ENCODE assay signal across 15 cellular contexts in genomic region chr9:130451004-130451390, GRCh38. TPM values are rescaled to one million over a fixed set of nuclear protein-coding genes. Genes with fewer than 3 reads are reported as not detected.
DNase-seq lines count a peak whose midpoint lies in the region; ATAC-seq and TF ChIP-seq lines count a peak whose summit lies in the region.
"Had no signal": no experiment of that assay in that cellular context is flagged by ENCODE, and none has a peak within 500 bp of the region (broad histone marks: within the 10 kb centered on the region; RNA-seq: fewer than 3 reads in every experiment).

No MANE protein-coding gene starts in this region.

- POLR2A ChIA-PET in HCT116 (lab: Charles Lee), result no interaction called here
- POLR2A ChIA-PET in HEK293T (lab: Yijun Ruan, JAX), result no interaction called here

- no peaks in the 10 kb centered on the region for H3K27me3 Mint-ChIP-seq in chondrocyte (ENCODE audit: low read depth)
- peaks cover 3% of the 10 kb centered on the region for H3K27me3 Mint-ChIP-seq in activated T-helper 1 cell treated with anti-CD3 and anti-CD28 coated beads, Interleukin-12 subunit alpha, Interleukin-12 subunit beta, Interleukin-2, Interleukin-4 antibody, amounts not matched to agents 30 ng/mL and 10 ng/mL and 1 ng/mL, durations not matched to agents 14 hours and 24 hours and 36 hours (ENCODE audit: insufficient read depth)

- RAD21 ChIA-PET in HCT116 (lab: Charles Lee; ENCODE audit: low non-redundant PET in 1 of 2, low total read pairs in 2 of 2, uncharacterized antibody in 2 of 2, unreplicated experiment in 2 of 2), result no interaction called here

- CTCF ChIA-PET in HCT116 (lab: Charles Lee) (no interaction called here), HEK293T (lab: Yijun Ruan, JAX) (no interaction called here)

- H3K9me2 ChIP-seq in HCT116 (ENCODE audit: insufficient read depth), result no peaks in the 10 kb centered on the region

- H3K36me3 ChIP-seq in HCT116 (ENCODE audit: control insufficient read depth in 1 of 2, insufficient read depth in 2 of 2, low read length in 2 of 2), result no peaks in the 10 kb centered on the region
- H3K36me3 ChIP-seq in mucosa of rectum (ENCODE audit: control insufficient read depth in 2 of 2, insufficient read depth in 2 of 2, low read length in 2 of 2), result peaks cover 0 to 13% of the 10 kb centered on the region in 2 donors
- H3K36me3 ChIP-seq in suprapubic skin, result no peaks in the 10 kb centered on the region
- H3K36me3 ChIP-seq: left lung had no signal

- WGBS in suprapubic skin, result 41% methylated on average over 6 of the region's 14 CpGs

- no peaks in the 10 kb centered on the region for H4K20me1 ChIP-seq in HCT116 (ENCODE audit: insufficient read depth)

- intact Hi-C loops in HCT116 (cut with micrococcal nuclease), result no loop called here
- intact Hi-C loops in activated T-helper 1 cell treated with anti-CD3 and anti-CD28 coated beads, Interleukin-12 subunit alpha, Interleukin-12 subunit beta, Interleukin-2, Interleukin-4 antibody, amounts not matched to agents 30 ng/mL and 10 ng/mL and 1 ng/mL, durations not matched to agents 14 hours and 24 hours and 36 hours (cut with micrococcal nuclease), result no loop called here

- no peak overlapping the region for H3K9ac ChIP-seq in HCT116 (ENCODE audit: low read length)
- H3K9ac ChIP-seq in mucosa of rectum (ENCODE audit: low read depth in 1 of 2, low read length in 2 of 2), result peak overlapping the region in 1 of 2 donors; percentile 20
- H3K9ac ChIP-seq: KMS-11 had no signal

- H3K4me2 ChIP-seq in HCT116 (ENCODE audit: low read length), result peak overlapping the region; percentile 64; the same call in 1 of the 2 replicates
- H3K4me2 ChIP-seq: KMS-11 had no signal

- no peak overlapping the region for H2AFZ ChIP-seq in HCT116 (ENCODE audit: low read depth, low read length, poor library complexity, severe bottlenecking)

- H3K4me1 ChIP-seq in HCT116 (ENCODE audit: control insufficient read depth in 1 of 2, insufficient read depth in 2 of 2, low read length in 2 of 2), result peaks cover 31 to 32% of the 10 kb centered on the region in 2 experiments
- peaks cover 32 to 34% of the 10 kb centered on the region in 2 donors for H3K4me1 ChIP-seq in mucosa of rectum (ENCODE audit: control insufficient read depth in 2 of 2, insufficient read depth in 2 of 2, low read length in 2 of 2)
- H3K4me1 ChIP-seq in suprapubic skin, result peaks cover 55% of the 10 kb centered on the region

- H3K9me3 ChIP-seq in HCT116 (ENCODE audit: control insufficient read depth in 1 of 2, insufficient read depth in 1 of 2, low read depth in 1 of 2, low read length in 2 of 2) (no peaks in the 10 kb centered on the region), mucosa of rectum (ENCODE audit: control insufficient read depth in 2 of 2, low read length in 2 of 2) (no peaks in the 10 kb centered on the region), suprapubic skin (no peaks in the 10 kb centered on the region)
- H3K9me3 ChIP-seq: left lung had no signal

- no peaks in the 10 kb centered on the region for H3K9me3 Mint-ChIP-seq in chondrocyte (ENCODE audit: low read depth)
- no peaks in the 10 kb centered on the region for H3K9me3 Mint-ChIP-seq in activated T-helper 1 cell treated with anti-CD3 and anti-CD28 coated beads, Interleukin-12 subunit alpha, Interleukin-12 subunit beta, Interleukin-2, Interleukin-4 antibody, amounts not matched to agents 30 ng/mL and 10 ng/mL and 1 ng/mL, durations not matched to agents 14 hours and 24 hours and 36 hours
- H3K9me3 Mint-ChIP-seq: activated naive CD4-positive, alpha-beta T cell treated with anti-CD3 and anti-CD28 coated beads, Interleukin-2, amount 50 U/mL, for 72 hours; effector memory CD8-positive, alpha-beta T cell; natural killer cell treated with Interleukin-12 subunit alpha and Interleukin-12 subunit beta and Interleukin-15 and Interleukin-18, amount 100 ng/mL, for 72 hours had no signal

- no TSS peak for BruUV-seq in HCT116 (replicated peaks; lab: Mats Ljungman, UMichigan)

- H3K4me3 ChIP-seq in HCT116 (replicated peaks in 1 of 2; ENCODE audit: low read depth in 1 of 2, low read length in 2 of 2), result no peak overlapping the region
- peak overlapping the region in 1 of 2 donors; percentile 33 for H3K4me3 ChIP-seq in mucosa of rectum (ENCODE audit: low read length in 2 of 2)
- no peak overlapping the region for H3K4me3 ChIP-seq in suprapubic skin
- H3K4me3 ChIP-seq: left lung had no signal

- no peaks in the 10 kb centered on the region for H3K27me3 ChIP-seq in HCT116 (ENCODE audit: insufficient read depth, low read length)
- H3K27me3 ChIP-seq in mucosa of rectum (ENCODE audit: control insufficient read depth in 2 of 2, insufficient read depth in 2 of 2, low read length in 2 of 2), result no peaks in the 10 kb centered on the region
- H3K27me3 ChIP-seq in suprapubic skin, result no peaks in the 10 kb centered on the region

- ATAC-seq in HCT116, result no peak
- no peak for ATAC-seq in HG03139 (IDR thresholded peaks at IDR 0.05; ENCODE audit: unreplicated experiment)
- ATAC-seq in HG03280 (IDR thresholded peaks at IDR 0.05; ENCODE audit: unreplicated experiment), result no peak
- ATAC-seq: effector memory CD8-positive, alpha-beta T cell had no signal

- TF ChIP-seq CTCF in HCT116 (IDR thresholded peaks at IDR 0.05 in 2 of 3, conservative IDR thresholded peaks at IDR 0.05 in 1 of 3; ENCODE audit: borderline replicate concordance in 1 of 3, insufficient read depth in 1 of 3, low read depth in 2 of 3, low read length in 2 of 3) (no peak), chondrocyte (IDR thresholded peaks at IDR 0.05) (no peak), suprapubic skin (IDR thresholded peaks at IDR 0.05) (no peak)

- H3K27ac Mint-ChIP-seq in chondrocyte (ENCODE audit: unreplicated experiment), result peak overlapping the region; percentile 80
- no peak overlapping the region for H3K27ac Mint-ChIP-seq in activated T-helper 1 cell treated with anti-CD3 and anti-CD28 coated beads, Interleukin-12 subunit alpha, Interleukin-12 subunit beta, Interleukin-2, Interleukin-4 antibody, amounts not matched to agents 30 ng/mL and 10 ng/mL and 1 ng/mL, durations not matched to agents 14 hours and 24 hours and 36 hours
- H3K27ac Mint-ChIP-seq: activated CD4-positive, alpha-beta T cell treated with anti-CD3 and anti-CD28 coated beads for 36 hours; activated naive CD4-positive, alpha-beta T cell treated with anti-CD3 and anti-CD28 coated beads, Interleukin-2, amount 50 U/mL, for 72 hours; effector memory CD8-positive, alpha-beta T cell; natural killer cell treated with Interleukin-12 subunit alpha and Interleukin-12 subunit beta and Interleukin-15 and Interleukin-18, amount 100 ng/mL, for 72 hours had no signal

- no peaks in the 10 kb centered on the region for H3K79me2 ChIP-seq in HCT116 (ENCODE audit: insufficient read depth, low read length)

- H3K27ac ChIP-seq in HCT116 (ENCODE audit: low read depth, low read length) (no peak overlapping the region), mucosa of rectum (ENCODE audit: low read depth in 2 of 2, low read length in 2 of 2) (peak overlapping the region; percentile 35 to 46), suprapubic skin (peak overlapping the region; percentile 48)
- H3K27ac ChIP-seq: KMS-11 had no signal

- no peaks in the 10 kb centered on the region for H3K36me3 Mint-ChIP-seq in chondrocyte (ENCODE audit: low read depth)
- H3K36me3 Mint-ChIP-seq in activated T-helper 1 cell treated with anti-CD3 and anti-CD28 coated beads, Interleukin-12 subunit alpha, Interleukin-12 subunit beta, Interleukin-2, Interleukin-4 antibody, amounts not matched to agents 30 ng/mL and 10 ng/mL and 1 ng/mL, durations not matched to agents 14 hours and 24 hours and 36 hours (ENCODE audit: low read depth), result no peaks in the 10 kb centered on the region
- H3K36me3 Mint-ChIP-seq: activated naive CD4-positive, alpha-beta T cell treated with anti-CD3 and anti-CD28 coated beads, Interleukin-2, amount 50 U/mL, for 72 hours; natural killer cell treated with Interleukin-12 subunit alpha and Interleukin-12 subunit beta and Interleukin-15 and Interleukin-18, amount 100 ng/mL, for 72 hours had no signal

- DNase-seq in HCT116 (ENCODE audit: low read depth, low spot score) (no peak), chondrocyte (ENCODE audit: low spot score) (no peak), suprapubic skin (ENCODE audit: low spot score in 2 of 2) (no peak), HEK293T (ENCODE audit: extremely low spot score) (no peak)
- DNase-seq in activated T-helper 1 cell treated with anti-CD3 and anti-CD28 coated beads, Interleukin-12 subunit alpha, Interleukin-12 subunit beta, Interleukin-2, Interleukin-4 antibody, amounts not matched to agents 30 ng/mL and 10 ng/mL and 1 ng/mL, durations not matched to agents 14 hours and 24 hours and 36 hours (ENCODE audit: low spot score), result no peak
- DNase-seq: effector memory CD8-positive, alpha-beta T cell; SIG-M5 had no signal

- peaks cover 81% of the 10 kb centered on the region for H3K4me1 Mint-ChIP-seq in chondrocyte (ENCODE audit: low read depth)
- peaks cover 13% of the 10 kb centered on the region for H3K4me1 Mint-ChIP-seq in activated T-helper 1 cell treated with anti-CD3 and anti-CD28 coated beads, Interleukin-12 subunit alpha, Interleukin-12 subunit beta, Interleukin-2, Interleukin-4 antibody, amounts not matched to agents 30 ng/mL and 10 ng/mL and 1 ng/mL, durations not matched to agents 14 hours and 24 hours and 36 hours (ENCODE audit: low read depth)

- TF ChIP-seq EP300 in suprapubic skin (IDR thresholded peaks at IDR 0.05), result no peak

- TF ChIP-seq RAD21 in HCT116 (IDR thresholded peaks at IDR 0.05; ENCODE audit: low read depth), result no peak

- no peak overlapping the region for H3K4me3 Mint-ChIP-seq in chondrocyte (ENCODE audit: unreplicated experiment)
- H3K4me3 Mint-ChIP-seq in activated T-helper 1 cell treated with anti-CD3 and anti-CD28 coated beads, Interleukin-12 subunit alpha, Interleukin-12 subunit beta, Interleukin-2, Interleukin-4 antibody, amounts not matched to agents 30 ng/mL and 10 ng/mL and 1 ng/mL, durations not matched to agents 14 hours and 24 hours and 36 hours, result no peak overlapping the region
- H3K4me3 Mint-ChIP-seq: activated CD4-positive, alpha-beta T cell treated with anti-CD3 and anti-CD28 coated beads for 36 hours; effector memory CD8-positive, alpha-beta T cell; natural killer cell treated with Interleukin-12 subunit alpha and Interleukin-12 subunit beta and Interleukin-15 and Interleukin-18, amount 100 ng/mL, for 72 hours had no signal

- TF ChIP-seq POLR2A in HCT116 (IDR thresholded peaks at IDR 0.05; ENCODE audit: borderline replicate concordance, extremely low read depth, insufficient read depth, insufficient read length) (no peak), suprapubic skin (IDR thresholded peaks at IDR 0.05) (no peak)

TF ChIP-seq in HCT116, 20 proteins besides CTCF, POLR2A, EP300 and RAD21 (continues in another document):
- TF ChIP-seq FOSL1 (IDR thresholded peaks at IDR 0.05; ENCODE audit: low read depth), result no peak

TF ChIP-seq in HEK293T, 16 proteins besides CTCF, POLR2A, EP300 and RAD21 (continues in another document):
- TF ChIP-seq ELF4 (IDR thresholded peaks at IDR 0.05) (no peak), ARNT (IDR thresholded peaks at IDR 0.05) (no peak)

RNA-seq across cellular contexts. Expression of gene ASS1, which starts 6.2 kb away (rescaled TPM):
- total RNA-seq in HCT116 (2021; ENCODE audit: unreplicated experiment) (92.6 TPM), chondrocyte (193 to 202 TPM (median 194 TPM) in 3 replicates), suprapubic skin (100 to 1,000 TPM; 107 to 225 (median 163) TPM)
- 159 and 175 TPM in 2 replicates for polyA plus RNA-seq in HCT116 (2012)
- total RNA-seq in activated T-helper 1 cell treated with anti-CD3 and anti-CD28 coated beads, Interleukin-12 subunit alpha, Interleukin-12 subunit beta, Interleukin-2, Interleukin-4 antibody, amounts not matched to agents 30 ng/mL and 10 ng/mL and 1 ng/mL, durations not matched to agents 14 hours and 24 hours and 36 hours, result 2.9 and 3.3 TPM in 2 replicates
- total RNA-seq: natural killer cell treated with Interleukin-12 subunit alpha and Interleukin-12 subunit beta and Interleukin-15 and Interleukin-18, amount 100 ng/mL, for 72 hours had no signal

Comparison
In these comparisons a context has a peak if more than half of its experiments do, and no peak if none do; other contexts are left out.
1. RNA of gene ASS1, which starts 6.2 kb away (total RNA-seq): 193 to 202 TPM in chondrocyte, 107 to 225 TPM in suprapubic skin and 92.6 TPM in HCT116 (single experiment); 2.9 to 3.3 TPM in activated T-helper 1 cell treated with anti-CD3 and anti-CD28 coated beads, Interleukin-12 subunit alpha, Interleukin-12 subunit beta, Interleukin-2, Interleukin-4 antibody, amounts not matched to agents 30 ng/mL and 10 ng/mL and 1 ng/mL, durations not matched to agents 14 hours and 24 hours and 36 hours; every median in the first group is over 10 times any median in the second.